ENCODE assay signal across 21 cellular contexts in genomic region chr9:134304712-134305111, GRCh38. TPM values are rescaled to one million over a fixed set of nuclear protein-coding genes. Genes with fewer than 3 reads are reported as not detected.
A peak's percentile ranks its signal among the peaks of the same experiment; 100 is the strongest.
DNase-seq lines count a peak whose midpoint lies in the region; ATAC-seq and TF ChIP-seq lines count a peak whose summit lies in the region.
"Had no signal": no experiment of that assay in that cellular context is flagged by ENCODE, and none has a peak within 500 bp of the region (broad histone marks: within the 10 kb centered on the region; RNA-seq: fewer than 3 reads in every experiment).

No MANE protein-coding gene starts in this region.

- H3K9ac ChIP-seq in BLaER1, result no peak overlapping the region
- no peak overlapping the region for H3K9ac ChIP-seq in neuronal stem cell (ENCODE audit: low read depth, low read length, poor library complexity)

- H4K91ac ChIP-seq in neuronal stem cell (ENCODE audit: low read depth, low read length, poor library complexity), result no peak overlapping the region

- H4K8ac ChIP-seq in neuronal stem cell (ENCODE audit: low read depth, low read length), result no peak overlapping the region

- H3K4me1 ChIP-seq in BLaER1, result peaks cover 60% of the 10 kb centered on the region
- peaks cover 0 to 3% of the 10 kb centered on the region in 2 donors for H3K4me1 ChIP-seq in neuronal stem cell (ENCODE audit: control insufficient read depth in 2 of 2, insufficient read depth in 1 of 2, low read depth in 1 of 2, low read length in 2 of 2)
- H3K4me1 ChIP-seq: upper lobe of left lung had no signal

- no peaks in the 10 kb centered on the region for H3K36me3 ChIP-seq in BLaER1
- no peaks in the 10 kb centered on the region for H3K36me3 ChIP-seq in neuronal stem cell (replicated peaks in 1 of 2; ENCODE audit: control insufficient read depth in 2 of 2, insufficient read depth in 2 of 2, low read length in 2 of 2)
- H3K36me3 ChIP-seq: upper lobe of left lung, WERI-Rb-1 had no signal

- H3K27me3 Mint-ChIP-seq in nephron progenitor cell (ENCODE audit: low read depth, poor library complexity), result peaks cover 7% of the 10 kb centered on the region
- H3K27me3 Mint-ChIP-seq in stimulated activated memory B cell treated with anti-CD40 and anti-IgM and Interleukin-4, amounts not matched to agents 10 μg/mL and 1 μg/mL and 100 μg/mL, for 72 hours, result peaks cover 9% of the 10 kb centered on the region
- H3K27me3 Mint-ChIP-seq: activated T-helper 17 cell treated with anti-CD3 and anti-CD28 coated beads, Interleukin-2, amount 50 U/mL, for 72 hours had no signal

- no peak overlapping the region for H2BK5ac ChIP-seq in neuronal stem cell (ENCODE audit: low read length)

- H3K4me2 ChIP-seq in BLaER1 (no peak overlapping the region), neuronal stem cell (ENCODE audit: insufficient read depth, low read length, poor library complexity, severe bottlenecking) (no peak overlapping the region)

- no peak overlapping the region for H3K4me3 Mint-ChIP-seq in nephron progenitor cell
- H3K4me3 Mint-ChIP-seq in stimulated activated memory B cell treated with anti-CD40 and anti-IgM and Interleukin-4, amounts not matched to agents 10 μg/mL and 1 μg/mL and 100 μg/mL, for 72 hours, result no peak overlapping the region
- H3K4me3 Mint-ChIP-seq: activated naive CD8-positive, alpha-beta T cell; activated T-helper 17 cell treated with anti-CD3 and anti-CD28 coated beads, Interleukin-2, amount 50 U/mL, for 72 hours; IgD-negative memory B cell had no signal

- no peaks in the 10 kb centered on the region for H3K36me3 Mint-ChIP-seq in nephron progenitor cell (ENCODE audit: low read depth)
- no peaks in the 10 kb centered on the region for H3K36me3 Mint-ChIP-seq in stimulated activated memory B cell treated with anti-CD40 and anti-IgM and Interleukin-4, amounts not matched to agents 10 μg/mL and 1 μg/mL and 100 μg/mL, for 72 hours
- H3K36me3 Mint-ChIP-seq: activated naive CD8-positive, alpha-beta T cell; IgD-negative memory B cell had no signal

- H2AFZ ChIP-seq in neuronal stem cell (ENCODE audit: low read length), result no peak overlapping the region

- H3K27me3 ChIP-seq in BLaER1 (no peaks in the 10 kb centered on the region), neuronal stem cell (ENCODE audit: control insufficient read depth in 3 of 3, insufficient read depth in 3 of 3, low read depth in 1 of 3, low read length in 3 of 3) (no peaks in the 10 kb centered on the region)
- H3K27me3 ChIP-seq: upper lobe of left lung had no signal

- peaks cover 10% of the 10 kb centered on the region for H3K9me3 ChIP-seq in BLaER1
- H3K9me3 ChIP-seq in neuronal stem cell (replicated peaks in 1 of 2; ENCODE audit: control insufficient read depth in 2 of 2, insufficient read depth in 1 of 2, low read depth in 1 of 2, low read length in 2 of 2), result peaks cover 0 to 10% of the 10 kb centered on the region in 2 donors
- H3K9me3 ChIP-seq: upper lobe of left lung had no signal

- no peaks in the 10 kb centered on the region for H3K79me1 ChIP-seq in neuronal stem cell (ENCODE audit: low read depth, low read length)

- H2BK12ac ChIP-seq in neuronal stem cell (ENCODE audit: low read length), result no peak overlapping the region

- peak; percentile 85 for DNase-seq in NCI-H1105 treated with DMSO at 0.1 percent for 48 hours (lab: John Stamatoyannopoulos, UW)
- peak; percentile 86 for DNase-seq in NCI-H748 treated with DMSO at 0.1 percent for 48 hours (lab: John Stamatoyannopoulos, UW)
- DNase-seq in nephron progenitor cell, result no peak
- DNase-seq in neuronal stem cell (ENCODE audit: low spot score), result no peak
- DNase-seq: activated CD4-positive, alpha-beta T cell treated with anti-CD3 and anti-CD28 coated beads, Interleukin-2, amount 50 U/mL, for 1 hour; C1 segment of cervical spinal cord; cerebellar nuclear complex; foreskin fibroblast; H7; hypothalamus; NCI-H446 treated with DMSO at 0.1 percent for 48 hours; stimulated activated CD4-positive, alpha-beta T cell treated with anti-CD3 and anti-CD28 coated beads, Interleukin-15, amount 100 ng/mL, for 24 hours; WERI-Rb-1 had no signal

- no peak overlapping the region for H3K4ac ChIP-seq in neuronal stem cell (ENCODE audit: low read length)

- H3K4me1 Mint-ChIP-seq in nephron progenitor cell, result peaks cover 47% of the 10 kb centered on the region
- peaks cover 8% of the 10 kb centered on the region for H3K4me1 Mint-ChIP-seq in stimulated activated memory B cell treated with anti-CD40 and anti-IgM and Interleukin-4, amounts not matched to agents 10 μg/mL and 1 μg/mL and 100 μg/mL, for 72 hours
- H3K4me1 Mint-ChIP-seq: activated T-helper 17 cell treated with anti-CD3 and anti-CD28 coated beads, Interleukin-2, amount 50 U/mL, for 72 hours had no signal

- H3K14ac ChIP-seq in neuronal stem cell (ENCODE audit: low read length), result no peak overlapping the region

- H2BK120ac ChIP-seq in neuronal stem cell (ENCODE audit: low read depth, low read length), result no peak overlapping the region

- no peak for ATAC-seq in stimulated activated memory B cell treated with anti-CD40 and anti-IgM and Interleukin-4, amounts not matched to agents 10 μg/mL and 1 μg/mL and 100 μg/mL, for 72 hours
- no peak for ATAC-seq in GM21529 (IDR thresholded peaks at IDR 0.05; ENCODE audit: unreplicated experiment)
- no peak for ATAC-seq in GM18907 (IDR thresholded peaks at IDR 0.05; ENCODE audit: unreplicated experiment)
- ATAC-seq: activated T-helper 17 cell treated with anti-CD3 and anti-CD28 coated beads, Interleukin-2, amount 50 U/mL, for 72 hours had no signal

- H3K23ac ChIP-seq in neuronal stem cell (ENCODE audit: low read depth, low read length, poor library complexity), result no peak overlapping the region

- peaks cover 4% of the 10 kb centered on the region for H3K9me3 Mint-ChIP-seq in nephron progenitor cell
- H3K9me3 Mint-ChIP-seq in stimulated activated memory B cell treated with anti-CD40 and anti-IgM and Interleukin-4, amounts not matched to agents 10 μg/mL and 1 μg/mL and 100 μg/mL, for 72 hours, result no peaks in the 10 kb centered on the region
- H3K9me3 Mint-ChIP-seq: activated T-helper 17 cell treated with anti-CD3 and anti-CD28 coated beads, Interleukin-2, amount 50 U/mL, for 72 hours; IgD-negative memory B cell had no signal

- no peak for TF ChIP-seq CTCF in nephron progenitor cell (IDR thresholded peaks at IDR 0.05)

- H3K27ac ChIP-seq in BLaER1 (peak overlapping the region; percentile 10; the same call in 1 of the 2 replicates), neuronal stem cell (replicated peaks; ENCODE audit: low read length) (no peak overlapping the region)
- H3K27ac ChIP-seq: upper lobe of left lung, WERI-Rb-1 had no signal

- H3K4me3 ChIP-seq in BLaER1 (no peak overlapping the region), neuronal stem cell (ENCODE audit: low read length in 2 of 2) (no peak overlapping the region)
- H3K4me3 ChIP-seq: upper lobe of left lung had no signal

- no peaks in the 10 kb centered on the region for H4K20me1 ChIP-seq in BLaER1

- WGBS in neuronal stem cell (ENCODE audit: extremely low coverage in 2 of 2, insufficient read length in 2 of 2, insufficient replicate concordance in 1 of 2), 2 donors, result no CpG with 5 or more reads among the region's 11 CpGs

- H3K18ac ChIP-seq in neuronal stem cell (ENCODE audit: low read length), result no peak overlapping the region

- peak overlapping the region; percentile 60 for H3K27ac Mint-ChIP-seq in nephron progenitor cell
- no peak overlapping the region for H3K27ac Mint-ChIP-seq in stimulated activated memory B cell treated with anti-CD40 and anti-IgM and Interleukin-4, amounts not matched to agents 10 μg/mL and 1 μg/mL and 100 μg/mL, for 72 hours
- H3K27ac Mint-ChIP-seq: activated naive CD8-positive, alpha-beta T cell; activated T-helper 17 cell treated with anti-CD3 and anti-CD28 coated beads, Interleukin-2, amount 50 U/mL, for 72 hours; IgD-negative memory B cell had no signal

- H2BK15ac ChIP-seq in neuronal stem cell (ENCODE audit: low read length), result no peak overlapping the region

- no peak overlapping the region for H2AK5ac ChIP-seq in neuronal stem cell (ENCODE audit: low read depth, low read length)

RNA-seq across cellular contexts. Expression of gene RXRA, which starts 21.5 kb away (rescaled TPM):
- 36.1 TPM for polyA plus RNA-seq in neuronal stem cell (2013, experiment 1 of 2)
- polyA plus RNA-seq in neuronal stem cell (2013, experiment 2 of 2), result 36.3 TPM

Comparison
In these comparisons a context has a peak if more than half of its experiments do, and no peak if none do; other contexts are left out.
1. DNase-seq: peak in NCI-H1105 treated with DMSO at 0.1 percent for 48 hours (single experiment) and NCI-H748 treated with DMSO at 0.1 percent for 48 hours (single experiment); none in nephron progenitor cell (single experiment) and neuronal stem cell (single experiment).